Comparison of ENCODE assay signal across 1 cellular context in the genomic region with DNA sequence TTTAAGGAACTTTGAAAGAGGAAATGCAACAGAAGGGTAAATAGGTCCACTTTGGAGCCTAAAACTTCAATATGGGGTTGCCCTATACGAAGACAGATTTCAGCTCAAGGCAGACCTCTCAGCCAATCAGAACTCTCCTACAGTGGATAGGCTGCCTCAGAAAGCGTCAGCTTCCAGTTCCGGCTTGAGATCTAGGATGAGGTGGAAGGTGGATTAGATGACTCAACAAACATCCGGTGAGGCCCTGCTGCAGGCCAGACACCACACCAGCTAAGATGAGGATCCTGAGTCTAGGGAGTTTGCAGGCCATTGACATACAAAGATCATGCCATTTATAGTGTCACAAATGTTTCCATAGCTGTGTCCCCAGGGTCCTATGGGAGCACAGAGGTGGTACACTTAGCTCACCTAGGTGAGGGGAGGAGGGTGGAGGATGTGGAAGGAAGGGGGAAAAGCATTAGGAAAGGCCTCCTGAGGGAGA.
TF ChIP-seq lines count a peak whose summit lies in the region.

No MANE protein-coding gene starts in this region.

TF ChIP-seq in GM12878, 131 proteins besides CTCF, POLR2A, EP300 and RAD21 (continued from another document and continues in another):
- TF ChIP-seq TCF3 (IDR thresholded peaks at IDR 0.05; ENCODE audit: borderline replicate concordance, insufficient read depth, low read depth, low read length) (0 out of 2 replicates have a peak, but pooled peaks have one; percentile 29), HDAC2 (IDR thresholded peaks at IDR 0.05) (no peak), RAD51 (IDR thresholded peaks at IDR 0.05) (no peak), ATF7 (IDR thresholded peaks at IDR 0.05; ENCODE audit: low read depth) (peak; percentile 74), BMI1 (IDR thresholded peaks at IDR 0.05; ENCODE audit: borderline replicate concordance) (no peak), NR2C1 (IDR thresholded peaks at IDR 0.05) (no peak), MYC (IDR thresholded peaks at IDR 0.05; ENCODE audit: insufficient read depth, insufficient read length, insufficient replicate concordance, low read length, severe bottlenecking) (no peak), CREB1 (IDR thresholded peaks at IDR 0.05; ENCODE audit: low read depth) (peak; percentile 88), HCFC1 (IDR thresholded peaks at IDR 0.05; ENCODE audit: low read length) (no peak), ESRRA (IDR thresholded peaks at IDR 0.05; ENCODE audit: low read length) (no peak), POLR2AphosphoS2 (IDR thresholded peaks at IDR 0.05; ENCODE audit: low read depth, low read length) (no peak), RELA (IDR thresholded peaks at IDR 0.05; ENCODE audit: borderline replicate concordance, partially characterized antibody) (no peak), TCF7 (IDR thresholded peaks at IDR 0.05; ENCODE audit: borderline replicate concordance) (no peak), FOXK2 (IDR thresholded peaks at IDR 0.05) (no peak), SMAD1 (IDR thresholded peaks at IDR 0.05; ENCODE audit: low read depth, partially characterized antibody) (no peak), ZNF384 (IDR thresholded peaks at IDR 0.05; ENCODE audit: borderline replicate concordance, low read depth, low read length) (no peak), BHLHE40 (IDR thresholded peaks at IDR 0.05; ENCODE audit: borderline replicate concordance in 1 of 2, low read depth in 2 of 2, low read length in 1 of 2) (0 out of 4 replicates have a peak, but pooled peaks of 1 of the 2 experiments have one; percentile 5), NFYA (IDR thresholded peaks at IDR 0.05; ENCODE audit: borderline replicate concordance, low read depth, low read length) (no peak), ZNF274 (IDR thresholded peaks at IDR 0.05; ENCODE audit: insufficient read depth, insufficient read length) (no peak), KDM1A (IDR thresholded peaks at IDR 0.05; ENCODE audit: borderline replicate concordance) (no peak), NFIC (IDR thresholded peaks at IDR 0.05; ENCODE audit: low read depth, low read length) (peak; percentile 25; the same call in 1 of the 2 replicates), EZH2 (IDR thresholded peaks at IDR 0.05; ENCODE audit: borderline replicate concordance, control insufficient read depth, low read depth, low read length) (no peak), RBBP5 (conservative IDR thresholded peaks at IDR 0.05) (no peak), SRF (IDR thresholded peaks at IDR 0.05; ENCODE audit: low read depth in 2 of 2, low read length in 2 of 2) (0 out of 4 replicates have a peak, but pooled peaks of 1 of the 2 experiments have one; percentile 21), TARDBP (IDR thresholded peaks at IDR 0.05; ENCODE audit: borderline replicate concordance) (no peak; the same call in 1 of the 2 replicates), YBX1 (IDR thresholded peaks at IDR 0.05) (no peak), ZSCAN29 (IDR thresholded peaks at IDR 0.05) (no peak), CHD1 (IDR thresholded peaks at IDR 0.05; ENCODE audit: low read depth, low read length) (no peak), ASH2L (IDR thresholded peaks at IDR 0.05; ENCODE audit: borderline replicate concordance, low read depth) (0 out of 2 replicates have a peak, but pooled peaks have one; percentile 35)
- TF ChIP-seq, protein P1, sequence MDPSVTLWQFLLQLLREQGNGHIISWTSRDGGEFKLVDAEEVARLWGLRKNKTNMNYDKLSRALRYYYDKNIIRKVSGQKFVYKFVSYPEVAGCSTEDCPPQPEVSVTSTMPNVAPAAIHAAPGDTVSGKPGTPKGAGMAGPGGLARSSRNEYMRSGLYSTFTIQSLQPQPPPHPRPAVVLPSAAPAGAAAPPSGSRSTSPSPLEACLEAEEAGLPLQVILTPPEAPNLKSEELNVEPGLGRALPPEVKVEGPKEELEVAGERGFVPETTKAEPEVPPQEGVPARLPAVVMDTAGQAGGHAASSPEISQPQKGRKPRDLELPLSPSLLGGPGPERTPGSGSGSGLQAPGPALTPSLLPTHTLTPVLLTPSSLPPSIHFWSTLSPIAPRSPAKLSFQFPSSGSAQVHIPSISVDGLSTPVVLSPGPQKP (IDR thresholded peaks at IDR 0.05; ENCODE audit: low read depth, low read length), result no peak
- TF ChIP-seq, protein P2, sequence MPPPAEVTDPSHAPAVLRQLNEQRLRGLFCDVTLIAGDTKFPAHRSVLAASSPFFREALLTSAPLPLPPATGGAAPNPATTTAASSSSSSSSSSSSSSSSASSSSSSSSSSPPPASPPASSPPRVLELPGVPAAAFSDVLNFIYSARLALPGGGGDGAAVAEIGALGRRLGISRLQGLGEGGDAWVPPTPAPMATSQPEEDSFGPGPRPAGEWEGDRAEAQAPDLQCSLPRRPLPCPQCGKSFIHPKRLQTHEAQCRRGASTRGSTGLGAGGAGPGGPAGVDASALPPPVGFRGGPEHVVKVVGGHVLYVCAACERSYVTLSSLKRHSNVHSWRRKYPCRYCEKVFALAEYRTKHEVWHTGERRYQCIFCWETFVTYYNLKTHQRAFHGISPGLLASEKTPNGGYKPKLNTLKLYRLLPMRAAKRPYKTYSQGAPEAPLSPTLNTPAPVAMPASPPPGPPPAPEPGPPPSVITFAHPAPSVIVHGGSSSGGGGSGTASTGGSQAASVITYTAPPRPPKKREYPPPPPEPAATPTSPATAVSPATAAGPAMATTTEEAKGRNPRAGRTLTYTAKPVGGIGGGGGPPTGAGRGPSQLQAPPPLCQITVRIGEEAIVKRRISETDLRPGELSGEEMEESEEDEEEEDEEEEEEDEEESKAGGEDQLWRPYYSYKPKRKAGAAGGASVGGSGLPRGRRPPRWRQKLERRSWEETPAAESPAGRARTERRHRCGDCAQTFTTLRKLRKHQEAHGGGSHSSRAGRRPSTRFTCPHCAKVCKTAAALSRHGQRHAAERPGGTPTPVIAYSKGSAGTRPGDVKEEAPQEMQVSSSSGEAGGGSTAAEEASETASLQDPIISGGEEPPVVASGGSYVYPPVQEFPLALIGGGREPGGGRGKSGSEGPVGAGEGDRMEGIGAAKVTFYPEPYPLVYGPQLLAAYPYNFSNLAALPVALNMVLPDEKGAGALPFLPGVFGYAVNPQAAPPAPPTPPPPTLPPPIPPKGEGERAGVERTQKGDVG (CRISPR knock-in tag; IDR thresholded peaks at IDR 0.05), result no peak
- TF ChIP-seq, protein P3, sequence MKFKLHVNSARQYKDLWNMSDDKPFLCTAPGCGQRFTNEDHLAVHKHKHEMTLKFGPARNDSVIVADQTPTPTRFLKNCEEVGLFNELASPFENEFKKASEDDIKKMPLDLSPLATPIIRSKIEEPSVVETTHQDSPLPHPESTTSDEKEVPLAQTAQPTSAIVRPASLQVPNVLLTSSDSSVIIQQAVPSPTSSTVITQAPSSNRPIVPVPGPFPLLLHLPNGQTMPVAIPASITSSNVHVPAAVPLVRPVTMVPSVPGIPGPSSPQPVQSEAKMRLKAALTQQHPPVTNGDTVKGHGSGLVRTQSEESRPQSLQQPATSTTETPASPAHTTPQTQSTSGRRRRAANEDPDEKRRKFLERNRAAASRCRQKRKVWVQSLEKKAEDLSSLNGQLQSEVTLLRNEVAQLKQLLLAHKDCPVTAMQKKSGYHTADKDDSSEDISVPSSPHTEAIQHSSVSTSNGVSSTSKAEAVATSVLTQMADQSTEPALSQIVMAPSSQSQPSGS (IDR thresholded peaks at IDR 0.05; ENCODE audit: low read length), result no peak; the same call in none of the 2 replicates
- TF ChIP-seq, protein P4, sequence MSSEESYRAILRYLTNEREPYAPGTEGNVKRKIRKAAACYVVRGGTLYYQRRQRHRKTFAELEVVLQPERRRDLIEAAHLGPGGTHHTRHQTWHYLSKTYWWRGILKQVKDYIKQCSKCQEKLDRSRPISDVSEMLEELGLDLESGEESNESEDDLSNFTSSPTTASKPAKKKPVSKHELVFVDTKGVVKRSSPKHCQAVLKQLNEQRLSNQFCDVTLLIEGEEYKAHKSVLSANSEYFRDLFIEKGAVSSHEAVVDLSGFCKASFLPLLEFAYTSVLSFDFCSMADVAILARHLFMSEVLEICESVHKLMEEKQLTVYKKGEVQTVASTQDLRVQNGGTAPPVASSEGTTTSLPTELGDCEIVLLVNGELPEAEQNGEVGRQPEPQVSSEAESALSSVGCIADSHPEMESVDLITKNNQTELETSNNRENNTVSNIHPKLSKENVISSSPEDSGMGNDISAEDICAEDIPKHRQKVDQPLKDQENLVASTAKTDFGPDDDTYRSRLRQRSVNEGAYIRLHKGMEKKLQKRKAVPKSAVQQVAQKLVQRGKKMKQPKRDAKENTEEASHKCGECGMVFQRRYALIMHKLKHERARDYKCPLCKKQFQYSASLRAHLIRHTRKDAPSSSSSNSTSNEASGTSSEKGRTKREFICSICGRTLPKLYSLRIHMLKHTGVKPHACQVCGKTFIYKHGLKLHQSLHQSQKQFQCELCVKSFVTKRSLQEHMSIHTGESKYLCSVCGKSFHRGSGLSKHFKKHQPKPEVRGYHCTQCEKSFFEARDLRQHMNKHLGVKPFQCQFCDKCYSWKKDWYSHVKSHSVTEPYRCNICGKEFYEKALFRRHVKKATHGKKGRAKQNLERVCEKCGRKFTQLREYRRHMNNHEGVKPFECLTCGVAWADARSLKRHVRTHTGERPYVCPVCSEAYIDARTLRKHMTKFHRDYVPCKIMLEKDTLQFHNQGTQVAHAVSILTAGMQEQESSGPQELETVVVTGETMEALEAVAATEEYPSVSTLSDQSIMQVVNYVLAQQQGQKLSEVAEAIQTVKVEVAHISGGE (CRISPR knock-in tag; IDR thresholded peaks at IDR 0.05), result no peak
- TF ChIP-seq, protein P5, sequence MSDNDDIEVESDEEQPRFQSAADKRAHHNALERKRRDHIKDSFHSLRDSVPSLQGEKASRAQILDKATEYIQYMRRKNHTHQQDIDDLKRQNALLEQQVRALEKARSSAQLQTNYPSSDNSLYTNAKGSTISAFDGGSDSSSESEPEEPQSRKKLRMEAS (IDR thresholded peaks at IDR 0.05; ENCODE audit: low read depth, low read length), result no peak
- TF ChIP-seq, protein P6, sequence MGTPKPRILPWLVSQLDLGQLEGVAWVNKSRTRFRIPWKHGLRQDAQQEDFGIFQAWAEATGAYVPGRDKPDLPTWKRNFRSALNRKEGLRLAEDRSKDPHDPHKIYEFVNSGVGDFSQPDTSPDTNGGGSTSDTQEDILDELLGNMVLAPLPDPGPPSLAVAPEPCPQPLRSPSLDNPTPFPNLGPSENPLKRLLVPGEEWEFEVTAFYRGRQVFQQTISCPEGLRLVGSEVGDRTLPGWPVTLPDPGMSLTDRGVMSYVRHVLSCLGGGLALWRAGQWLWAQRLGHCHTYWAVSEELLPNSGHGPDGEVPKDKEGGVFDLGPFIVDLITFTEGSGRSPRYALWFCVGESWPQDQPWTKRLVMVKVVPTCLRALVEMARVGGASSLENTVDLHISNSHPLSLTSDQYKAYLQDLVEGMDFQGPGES (IDR thresholded peaks at IDR 0.05), result no peak
- TF ChIP-seq, protein P7, sequence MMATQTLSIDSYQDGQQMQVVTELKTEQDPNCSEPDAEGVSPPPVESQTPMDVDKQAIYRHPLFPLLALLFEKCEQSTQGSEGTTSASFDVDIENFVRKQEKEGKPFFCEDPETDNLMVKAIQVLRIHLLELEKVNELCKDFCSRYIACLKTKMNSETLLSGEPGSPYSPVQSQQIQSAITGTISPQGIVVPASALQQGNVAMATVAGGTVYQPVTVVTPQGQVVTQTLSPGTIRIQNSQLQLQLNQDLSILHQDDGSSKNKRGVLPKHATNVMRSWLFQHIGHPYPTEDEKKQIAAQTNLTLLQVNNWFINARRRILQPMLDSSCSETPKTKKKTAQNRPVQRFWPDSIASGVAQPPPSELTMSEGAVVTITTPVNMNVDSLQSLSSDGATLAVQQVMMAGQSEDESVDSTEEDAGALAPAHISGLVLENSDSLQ (IDR thresholded peaks at IDR 0.05), result peak; percentile 54; the same call in 1 of the 2 replicates
- TF ChIP-seq, protein P8, sequence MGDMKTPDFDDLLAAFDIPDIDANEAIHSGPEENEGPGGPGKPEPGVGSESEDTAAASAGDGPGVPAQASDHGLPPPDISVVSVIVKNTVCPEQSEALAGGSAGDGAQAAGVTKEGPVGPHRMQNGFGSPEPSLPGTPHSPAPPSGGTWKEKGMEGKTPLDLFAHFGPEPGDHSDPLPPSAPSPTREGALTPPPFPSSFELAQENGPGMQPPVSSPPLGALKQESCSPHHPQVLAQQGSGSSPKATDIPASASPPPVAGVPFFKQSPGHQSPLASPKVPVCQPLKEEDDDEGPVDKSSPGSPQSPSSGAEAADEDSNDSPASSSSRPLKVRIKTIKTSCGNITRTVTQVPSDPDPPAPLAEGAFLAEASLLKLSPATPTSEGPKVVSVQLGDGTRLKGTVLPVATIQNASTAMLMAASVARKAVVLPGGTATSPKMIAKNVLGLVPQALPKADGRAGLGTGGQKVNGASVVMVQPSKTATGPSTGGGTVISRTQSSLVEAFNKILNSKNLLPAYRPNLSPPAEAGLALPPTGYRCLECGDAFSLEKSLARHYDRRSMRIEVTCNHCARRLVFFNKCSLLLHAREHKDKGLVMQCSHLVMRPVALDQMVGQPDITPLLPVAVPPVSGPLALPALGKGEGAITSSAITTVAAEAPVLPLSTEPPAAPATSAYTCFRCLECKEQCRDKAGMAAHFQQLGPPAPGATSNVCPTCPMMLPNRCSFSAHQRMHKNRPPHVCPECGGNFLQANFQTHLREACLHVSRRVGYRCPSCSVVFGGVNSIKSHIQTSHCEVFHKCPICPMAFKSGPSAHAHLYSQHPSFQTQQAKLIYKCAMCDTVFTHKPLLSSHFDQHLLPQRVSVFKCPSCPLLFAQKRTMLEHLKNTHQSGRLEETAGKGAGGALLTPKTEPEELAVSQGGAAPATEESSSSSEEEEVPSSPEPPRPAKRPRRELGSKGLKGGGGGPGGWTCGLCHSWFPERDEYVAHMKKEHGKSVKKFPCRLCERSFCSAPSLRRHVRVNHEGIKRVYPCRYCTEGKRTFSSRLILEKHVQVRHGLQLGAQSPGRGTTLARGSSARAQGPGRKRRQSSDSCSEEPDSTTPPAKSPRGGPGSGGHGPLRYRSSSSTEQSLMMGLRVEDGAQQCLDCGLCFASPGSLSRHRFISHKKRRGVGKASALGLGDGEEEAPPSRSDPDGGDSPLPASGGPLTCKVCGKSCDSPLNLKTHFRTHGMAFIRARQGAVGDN (IDR thresholded peaks at IDR 0.05), result peak; percentile 77
- TF ChIP-seq, protein P9, sequence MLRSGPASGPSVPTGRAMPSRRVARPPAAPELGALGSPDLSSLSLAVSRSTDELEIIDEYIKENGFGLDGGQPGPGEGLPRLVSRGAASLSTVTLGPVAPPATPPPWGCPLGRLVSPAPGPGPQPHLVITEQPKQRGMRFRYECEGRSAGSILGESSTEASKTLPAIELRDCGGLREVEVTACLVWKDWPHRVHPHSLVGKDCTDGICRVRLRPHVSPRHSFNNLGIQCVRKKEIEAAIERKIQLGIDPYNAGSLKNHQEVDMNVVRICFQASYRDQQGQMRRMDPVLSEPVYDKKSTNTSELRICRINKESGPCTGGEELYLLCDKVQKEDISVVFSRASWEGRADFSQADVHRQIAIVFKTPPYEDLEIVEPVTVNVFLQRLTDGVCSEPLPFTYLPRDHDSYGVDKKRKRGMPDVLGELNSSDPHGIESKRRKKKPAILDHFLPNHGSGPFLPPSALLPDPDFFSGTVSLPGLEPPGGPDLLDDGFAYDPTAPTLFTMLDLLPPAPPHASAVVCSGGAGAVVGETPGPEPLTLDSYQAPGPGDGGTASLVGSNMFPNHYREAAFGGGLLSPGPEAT (IDR thresholded peaks at IDR 0.05; ENCODE audit: low read depth), result peak; percentile 31; the same call in 1 of the 2 replicates
